ENCODE assay signal across 10 cellular contexts in the genomic region with DNA sequence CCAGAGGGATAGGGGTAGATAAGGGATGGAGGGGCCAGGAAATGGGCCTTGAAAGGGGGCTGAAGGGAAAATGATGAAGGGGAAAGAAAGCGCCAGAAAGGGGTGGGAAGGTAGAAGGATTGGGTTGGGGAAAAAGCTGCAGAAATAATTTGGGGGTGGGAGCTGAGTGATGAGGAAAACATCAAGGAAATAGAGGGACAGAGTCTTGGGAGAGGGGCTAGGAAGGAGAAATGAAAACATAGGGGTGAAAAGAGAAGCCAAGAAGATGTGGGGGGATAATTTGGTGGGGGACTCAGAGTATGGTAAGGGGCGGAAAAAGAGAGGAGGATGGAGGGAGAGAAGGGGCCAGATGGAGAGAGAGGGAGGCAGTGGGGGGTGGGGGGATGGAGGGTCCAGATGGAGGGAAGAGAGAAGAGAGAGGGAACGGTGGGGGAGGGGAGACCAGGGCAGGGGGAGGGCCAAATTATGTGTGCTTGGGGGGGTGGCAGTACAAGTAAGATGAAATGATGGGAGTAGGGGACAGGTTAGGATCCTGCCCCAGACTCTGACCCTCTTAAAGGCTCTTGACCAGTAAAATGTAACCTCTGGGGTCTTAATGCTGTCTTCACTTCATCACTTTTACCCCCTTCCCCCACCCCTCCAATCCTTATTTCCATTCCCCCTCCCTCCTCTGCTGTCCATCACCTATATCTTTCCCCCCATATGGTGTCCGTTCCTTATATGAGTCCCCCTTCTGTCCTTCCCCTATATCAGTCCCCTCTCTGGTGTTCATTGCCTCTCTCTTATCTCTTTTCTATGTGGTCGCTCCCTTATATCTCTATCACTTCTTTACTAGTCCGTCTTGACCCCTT. TPM values are rescaled to one million over a fixed set of nuclear protein-coding genes. Genes with fewer than 3 reads are reported as not detected.
DNase-seq lines count a peak whose midpoint lies in the region; ATAC-seq and TF ChIP-seq lines count a peak whose summit lies in the region.
"Had no signal": no experiment of that assay in that cellular context is flagged by ENCODE, and none has a peak within 500 bp of the region (broad histone marks: within the 10 kb centered on the region; RNA-seq: fewer than 3 reads in every experiment).

No MANE protein-coding gene starts in this region.

- H3K36me3 ChIP-seq in SK-N-SH (replicated peaks in 1 of 2; ENCODE audit: control insufficient read depth in 1 of 2, insufficient read depth in 2 of 2, low read length in 1 of 2) = peaks cover under 1 to 9% of the 10 kb centered on the region in 2 experiments
- peaks cover 6% of the 10 kb centered on the region for H3K36me3 ChIP-seq in fibroblast of lung (ENCODE audit: control insufficient read depth, insufficient read depth, low read length)

- H2AFZ ChIP-seq in SK-N-SH (ENCODE audit: low read depth) = no peak overlapping the region
- H2AFZ ChIP-seq in fibroblast of lung (ENCODE audit: low read length) = no peak overlapping the region

- H3K79me2 ChIP-seq in SK-N-SH (ENCODE audit: insufficient read depth) = peaks cover 21% of the 10 kb centered on the region
- H3K79me2 ChIP-seq in fibroblast of lung (ENCODE audit: control insufficient read depth, insufficient read depth, low read length) = peaks cover 29% of the 10 kb centered on the region

- H3K27ac Mint-ChIP-seq in stimulated activated memory B cell treated with anti-CD40 and anti-IgM and Interleukin-4, amounts not matched to agents 10 μg/mL and 1 μg/mL and 100 μg/mL, for 72 hours = peak overlapping the region; percentile 0

- no peaks in the 10 kb centered on the region for H3K9me3 Mint-ChIP-seq in stimulated activated memory B cell treated with anti-CD40 and anti-IgM and Interleukin-4, amounts not matched to agents 10 μg/mL and 1 μg/mL and 100 μg/mL, for 72 hours

- 0 out of 2 replicates have a peak, but pooled peaks cover 2% of the 10 kb centered on the region for H4K20me1 ChIP-seq in SK-N-SH (ENCODE audit: insufficient read depth)
- H4K20me1 ChIP-seq in fibroblast of lung (ENCODE audit: control insufficient read depth, extremely low read depth, insufficient read depth, low read length) = no peaks in the 10 kb centered on the region

- CTCF ChIA-PET in SK-N-SH (lab: Yijun Ruan, JAX) = no interaction called here

- no peaks in the 10 kb centered on the region for H3K27me3 Mint-ChIP-seq in stimulated activated memory B cell treated with anti-CD40 and anti-IgM and Interleukin-4, amounts not matched to agents 10 μg/mL and 1 μg/mL and 100 μg/mL, for 72 hours

- H3K27ac ChIP-seq in SK-N-SH (ENCODE audit: low read depth in 2 of 2, low read length in 1 of 2) (peak overlapping the region in 1 of 2 experiments; percentile 94; a peak in 1 of 4 replicates), fibroblast of lung (ENCODE audit: insufficient read depth, low read length) (no peak overlapping the region)

- H3K4me2 ChIP-seq in SK-N-SH = no peak overlapping the region
- peak overlapping the region; percentile 81 for H3K4me2 ChIP-seq in fibroblast of lung (ENCODE audit: extremely low read depth, insufficient read depth, low read length)

- no peaks in the 10 kb centered on the region for H3K9me2 ChIP-seq in SK-N-SH

- no peaks in the 10 kb centered on the region for H3K9me3 ChIP-seq in SK-N-SH
- no peaks in the 10 kb centered on the region for H3K9me3 ChIP-seq in fibroblast of lung (ENCODE audit: control insufficient read depth, insufficient read depth, low read depth, low read length)
- H3K9me3 ChIP-seq: thyroid gland had no signal

- H3K4me3 Mint-ChIP-seq in stimulated activated memory B cell treated with anti-CD40 and anti-IgM and Interleukin-4, amounts not matched to agents 10 μg/mL and 1 μg/mL and 100 μg/mL, for 72 hours = no peak overlapping the region

- H3K27me3 ChIP-seq in SK-N-SH (ENCODE audit: insufficient read depth) (no peaks in the 10 kb centered on the region), fibroblast of lung (ENCODE audit: control insufficient read depth, insufficient read depth, low read length) (no peaks in the 10 kb centered on the region)
- H3K27me3 ChIP-seq: thyroid gland had no signal

- POLR2A ChIA-PET in SK-N-SH (lab: Yijun Ruan, JAX) = no interaction called here

- no peak for TF ChIP-seq RAD21 in SK-N-SH (IDR thresholded peaks at IDR 0.05; ENCODE audit: low read length)

- H3K9ac ChIP-seq in SK-N-SH (no peak overlapping the region), fibroblast of lung (ENCODE audit: insufficient read depth, low read length) (no peak overlapping the region)

- H3K4me3 ChIP-seq in SK-N-SH (ENCODE audit: low read depth in 2 of 2, low read length in 1 of 2) (peak overlapping the region in 1 of 2 experiments; percentile 43; a peak in 3 of 4 replicates), fibroblast of lung (replicated peaks in 1 of 4; ENCODE audit: control extremely low read depth in 1 of 4, insufficient read depth in 1 of 4, low read depth in 3 of 4, low read length in 4 of 4) (peak overlapping the region; percentile 45 to 67 (median 58))

- ATAC-seq in SK-N-SH treated with all-trans-retinoic acid at 6 μM for 48 hours (no peak), GM18519 (IDR thresholded peaks at IDR 0.05; ENCODE audit: low FRiP score, unreplicated experiment) (no peak)
- no peak for ATAC-seq in stimulated activated memory B cell treated with anti-CD40 and anti-IgM and Interleukin-4, amounts not matched to agents 10 μg/mL and 1 μg/mL and 100 μg/mL, for 72 hours

- no peak for TF ChIP-seq CTCF in SK-N-SH (IDR thresholded peaks at IDR 0.05)
- no peak for TF ChIP-seq CTCF in fibroblast of lung (conservative IDR thresholded peaks at IDR 0.05 in 1 of 2, IDR thresholded peaks at IDR 0.05 in 1 of 2; ENCODE audit: low read depth in 1 of 2, low read length in 2 of 2)

- TF ChIP-seq EP300 in SK-N-SH (IDR thresholded peaks at IDR 0.05; ENCODE audit: borderline replicate concordance in 1 of 2, low read depth in 1 of 2, low read length in 1 of 2) = no peak

- 77% methylated on average over 6 of the region's 6 CpGs for WGBS in SK-N-SH (ENCODE audit: low lambda C conversion rate)

- peaks cover 29 to 43% of the 10 kb centered on the region in 2 experiments for H3K4me1 ChIP-seq in SK-N-SH (ENCODE audit: control insufficient read depth in 1 of 2, insufficient read depth in 2 of 2, low read depth in 1 of 2, low read length in 1 of 2)
- peaks cover 27% of the 10 kb centered on the region for H3K4me1 ChIP-seq in fibroblast of lung (ENCODE audit: control insufficient read depth, extremely low read depth, insufficient read depth, low read length)

- peaks cover 23% of the 10 kb centered on the region for H3F3A ChIP-seq in SK-N-SH (replicated peaks; ENCODE audit: insufficient read depth)

- peaks cover 50% of the 10 kb centered on the region for H3K4me1 Mint-ChIP-seq in stimulated activated memory B cell treated with anti-CD40 and anti-IgM and Interleukin-4, amounts not matched to agents 10 μg/mL and 1 μg/mL and 100 μg/mL, for 72 hours

- DNase-seq in SK-N-SH (no peak), SK-N-DZ (ENCODE audit: low spot score) (peak; percentile 60), fibroblast of lung (ENCODE audit: low read depth in 2 of 2) (no peak), iPS-NIHi7 (ENCODE audit: extremely low spot score) (no peak), NCI-H2081 treated with DMSO at 0.1 percent for 48 hours (lab: John Stamatoyannopoulos, UW) (no peak)
- DNase-seq: NCI-H1417 treated with DMSO at 0.1 percent for 48 hours had no signal

- peaks cover 4% of the 10 kb centered on the region for H3K36me3 Mint-ChIP-seq in stimulated activated memory B cell treated with anti-CD40 and anti-IgM and Interleukin-4, amounts not matched to agents 10 μg/mL and 1 μg/mL and 100 μg/mL, for 72 hours

RNA-seq across cellular contexts. Expression of gene SYNGAP1, which starts 0.9 kb away (rescaled TPM):
- 5.9 and 8.8 TPM in 2 replicates for polyA plus RNA-seq in SK-N-SH (2012; rRNA removed)
- polyA plus RNA-seq in SK-N-SH (2012; cell fraction: cytosol; rRNA removed) = 3.2 and 3.9 TPM in 2 replicates
- polyA plus RNA-seq in SK-N-SH (2012; cell fraction: nucleus; rRNA removed) = 38.1 and 40.3 TPM in 2 replicates
- polyA plus RNA-seq in SK-N-DZ (2014; cell fraction: cytosol; rRNA removed) = 6.5 and 8.6 TPM in 2 replicates
- polyA plus RNA-seq in SK-N-DZ (2014; cell fraction: nucleus; rRNA removed) = 18.6 and 35.4 TPM in 2 replicates
- total RNA-seq in fibroblast of lung = 4.6 and 7.3 TPM in 2 replicates
- 3.6 and 5.9 TPM in 2 replicates for polyA plus RNA-seq in fibroblast of lung
- polyA plus RNA-seq in fibroblast of lung (2012) = 13.7 and 14.9 TPM in 2 replicates
- polyA minus RNA-seq in fibroblast of lung (ENCODE audit: low replicate concordance) = 8.8 and 12.5 TPM in 2 replicates

RNA-seq across cellular contexts. Expression of gene CUTA, which starts 2.8 kb away (rescaled TPM):
- 349 and 444 TPM in 2 replicates for polyA plus RNA-seq in SK-N-SH (2012; rRNA removed)
- 337 and 359 TPM in 2 replicates for polyA plus RNA-seq in SK-N-SH (2012; cell fraction: cytosol; rRNA removed)
- polyA plus RNA-seq in SK-N-SH (2012; cell fraction: nucleus; rRNA removed) = 318 and 652 TPM in 2 replicates
- 267 and 272 TPM in 2 replicates for polyA plus RNA-seq in SK-N-DZ (2014; cell fraction: cytosol; rRNA removed)
- 200 and 234 TPM in 2 replicates for polyA plus RNA-seq in SK-N-DZ (2014; cell fraction: nucleus; rRNA removed)
- total RNA-seq in fibroblast of lung = 105 and 127 TPM in 2 replicates
- polyA plus RNA-seq in fibroblast of lung = 264 and 347 TPM in 2 replicates
- polyA plus RNA-seq in fibroblast of lung (2012) = 404 and 504 TPM in 2 replicates
- 203 and 241 TPM in 2 replicates for polyA minus RNA-seq in fibroblast of lung (ENCODE audit: low replicate concordance)

RNA-seq across cellular contexts. Expression of gene PHF1, which starts 9.9 kb away (rescaled TPM):
- 48.7 and 59.0 TPM in 2 replicates for polyA plus RNA-seq in SK-N-SH (2012; rRNA removed)
- 17.7 and 25.5 TPM in 2 replicates for polyA plus RNA-seq in SK-N-SH (2012; cell fraction: cytosol; rRNA removed)
- polyA plus RNA-seq in SK-N-SH (2012; cell fraction: nucleus; rRNA removed) = 250 and 323 TPM in 2 replicates
- 34.8 and 38.5 TPM in 2 replicates for polyA plus RNA-seq in SK-N-DZ (2014; cell fraction: cytosol; rRNA removed)
- 264 and 294 TPM in 2 replicates for polyA plus RNA-seq in SK-N-DZ (2014; cell fraction: nucleus; rRNA removed)
- 24.4 and 28.9 TPM in 2 replicates for total RNA-seq in fibroblast of lung
- polyA plus RNA-seq in fibroblast of lung = 29.6 and 32.9 TPM in 2 replicates
- 33.7 and 33.9 TPM in 2 replicates for polyA plus RNA-seq in fibroblast of lung (2012)
- polyA minus RNA-seq in fibroblast of lung (ENCODE audit: low replicate concordance) = 47.0 and 75.3 TPM in 2 replicates

RNA-seq across cellular contexts. Expression of gene KIFC1, which starts 29.1 kb away (rescaled TPM):
- polyA plus RNA-seq in SK-N-SH (2012; rRNA removed) = 29.6 and 35.9 TPM in 2 replicates
- polyA plus RNA-seq in SK-N-SH (2012; cell fraction: cytosol; rRNA removed) = 13.6 and 23.2 TPM in 2 replicates
- polyA plus RNA-seq in SK-N-SH (2012; cell fraction: nucleus; rRNA removed) = 40.0 and 48.8 TPM in 2 replicates
- polyA plus RNA-seq in SK-N-DZ (2014; cell fraction: cytosol; rRNA removed) = 130 and 153 TPM in 2 replicates
- polyA plus RNA-seq in SK-N-DZ (2014; cell fraction: nucleus; rRNA removed) = 192 and 214 TPM in 2 replicates
- 0.51 and 5.3 TPM in 2 replicates for total RNA-seq in fibroblast of lung
- polyA plus RNA-seq in fibroblast of lung = 8.0 and 36.6 TPM in 2 replicates
- polyA plus RNA-seq in fibroblast of lung (2012) = 7.5 and 33.4 TPM in 2 replicates
- 6.1 and 27.2 TPM in 2 replicates for polyA minus RNA-seq in fibroblast of lung (ENCODE audit: low replicate concordance)

RNA-seq across cellular contexts. Expression of gene ZBTB9, which starts 33.7 kb away (rescaled TPM):
- polyA plus RNA-seq in SK-N-SH (2012; rRNA removed) (5.7 and 5.9 TPM in 2 replicates), fibroblast of lung (5.2 and 6.7 TPM in 2 replicates)
- 4.4 and 5.3 TPM in 2 replicates for polyA plus RNA-seq in SK-N-SH (2012; cell fraction: cytosol; rRNA removed)
- 17.4 and 20.9 TPM in 2 replicates for polyA plus RNA-seq in SK-N-SH (2012; cell fraction: nucleus; rRNA removed)
- polyA plus RNA-seq in SK-N-DZ (2014; cell fraction: cytosol; rRNA removed) = 7.4 and 7.6 TPM in 2 replicates
- 11.4 and 23.1 TPM in 2 replicates for polyA plus RNA-seq in SK-N-DZ (2014; cell fraction: nucleus; rRNA removed)
- 4.1 and 4.9 TPM in 2 replicates for total RNA-seq in fibroblast of lung
- 5.6 and 8.8 TPM in 2 replicates for polyA plus RNA-seq in fibroblast of lung (2012)
- polyA minus RNA-seq in fibroblast of lung (ENCODE audit: low replicate concordance) = 5.5 and 10.2 TPM in 2 replicates
